Comparison of ENCODE assay signal across 7 cellular contexts in genomic region chr1:156642265-156643185, GRCh38.
DNase-seq lines count a peak whose midpoint lies in the region; ATAC-seq lines count a peak whose summit lies in the region.
"Had no signal": no experiment of that assay in that cellular context is flagged by ENCODE, and none has a peak within 500 bp of the region (broad histone marks: within the 10 kb centered on the region; RNA-seq: fewer than 3 reads in every experiment).

No MANE protein-coding gene starts in this region.

- H3K27me3 ChIP-seq in neuron (ENCODE audit: insufficient read depth, low read length) = peaks cover 26% of the 10 kb centered on the region

- H3K27ac Mint-ChIP-seq in central memory CD8-positive, alpha-beta T cell (ENCODE audit: low read depth) = no peak overlapping the region

- peaks cover 24% of the 10 kb centered on the region for H3K4me1 ChIP-seq in neuron (ENCODE audit: insufficient read depth, low read length)

- H3K9me3 Mint-ChIP-seq in central memory CD8-positive, alpha-beta T cell = no peaks in the 10 kb centered on the region

- H3K36me3 Mint-ChIP-seq in central memory CD8-positive, alpha-beta T cell (ENCODE audit: insufficient read depth) = peaks cover 4% of the 10 kb centered on the region

- peak overlapping the region; percentile 41 for H3K4me3 ChIP-seq in neuron (ENCODE audit: low read length)

- peak overlapping the region; percentile 46 for H3K4me3 Mint-ChIP-seq in central memory CD8-positive, alpha-beta T cell

- no peak for ATAC-seq in central memory CD8-positive, alpha-beta T cell (replicated peaks; ENCODE audit: extremely low read depth, poor library complexity, severe bottlenecking)
- no peak for ATAC-seq in GM21390 (IDR thresholded peaks at IDR 0.05; ENCODE audit: unreplicated experiment)
- no peak for ATAC-seq in GM19324 (IDR thresholded peaks at IDR 0.05; ENCODE audit: low FRiP score, unreplicated experiment)
- ATAC-seq: left lobe of liver had no signal

- no peaks in the 10 kb centered on the region for H3K9me3 ChIP-seq in neuron (ENCODE audit: low read length)

- peak overlapping the region; percentile 26 for H2AFZ ChIP-seq in neuron (ENCODE audit: low read depth, low read length)

- no peaks in the 10 kb centered on the region for H3K36me3 ChIP-seq in neuron (ENCODE audit: insufficient read depth, low read length)

- DNase-seq in ELF-1 (ENCODE audit: low read depth, low spot score) (peak; percentile 47), globus pallidus (ENCODE audit: low spot score) (no peak)
- no peak for DNase-seq in central memory CD8-positive, alpha-beta T cell (ENCODE audit: low spot score in 2 of 2)

- H3K4me1 Mint-ChIP-seq in central memory CD8-positive, alpha-beta T cell = peaks cover 20% of the 10 kb centered on the region

- peaks cover 96% of the 10 kb centered on the region for H3K27me3 Mint-ChIP-seq in central memory CD8-positive, alpha-beta T cell
